ENCODE assay signal across 8 cellular contexts in the genomic region with DNA sequence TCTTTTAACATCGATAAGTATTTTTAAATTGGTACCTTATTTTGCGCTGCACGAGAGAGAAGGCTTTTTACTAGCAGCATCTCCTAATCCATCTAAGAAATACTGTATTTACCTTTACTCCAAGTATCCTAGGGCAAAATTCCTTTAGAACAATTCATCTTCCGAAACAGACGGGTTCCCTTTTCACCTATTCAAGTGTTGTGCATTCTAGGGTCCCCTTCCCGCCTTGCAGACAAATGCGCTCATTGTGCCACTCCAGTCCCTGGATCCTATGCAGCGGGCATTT. TPM values are rescaled to one million over a fixed set of nuclear protein-coding genes. Genes with fewer than 3 reads are reported as not detected.
DNase-seq lines count a peak whose midpoint lies in the region; ATAC-seq and FAIRE-seq lines count a peak whose summit lies in the region.

No MANE protein-coding gene starts in this region.

- H3K4me3 ChIP-seq in iPS-11a (ENCODE audit: low read depth, low read length) = peak overlapping the region; percentile 84
- H3K4me3 ChIP-seq in small intestine (ENCODE audit: low read depth in 1 of 2, low read length in 2 of 2) = peak overlapping the region in 1 of 2 donors; percentile 87

- H3K27me3 Mint-ChIP-seq in activated CD4-positive, alpha-beta memory T cell treated with anti-CD3 and anti-CD28 coated beads, Interleukin-2, amount 10 ng/mL, durations not matched to agents 7 days and 5 days = no peaks in the 10 kb centered on the region
- H3K27me3 Mint-ChIP-seq in stimulated activated naive CD8-positive, alpha-beta T cell treated with anti-CD3 and anti-CD28 coated beads, Interleukin-15, amount 100 ng/mL, for 72 hours = peaks cover 7% of the 10 kb centered on the region

- CTCF ChIA-PET in activated CD4-positive, alpha-beta memory T cell treated with anti-CD3 and anti-CD28 coated beads, Interleukin-2, amount 10 ng/mL, durations not matched to agents 7 days and 5 days (lab: Charles Lee) = no interaction called here

- H3K4me1 Mint-ChIP-seq in activated CD4-positive, alpha-beta memory T cell treated with anti-CD3 and anti-CD28 coated beads, Interleukin-2, amount 10 ng/mL, durations not matched to agents 7 days and 5 days = peaks cover 34% of the 10 kb centered on the region
- H3K4me1 Mint-ChIP-seq in stimulated activated naive CD8-positive, alpha-beta T cell treated with anti-CD3 and anti-CD28 coated beads, Interleukin-15, amount 100 ng/mL, for 72 hours = peaks cover 39% of the 10 kb centered on the region

- H3K4me3 Mint-ChIP-seq in activated CD4-positive, alpha-beta memory T cell treated with anti-CD3 and anti-CD28 coated beads, Interleukin-2, amount 10 ng/mL, durations not matched to agents 7 days and 5 days = peak overlapping the region; percentile 78
- peak overlapping the region; percentile 75 to 88 for H3K4me3 Mint-ChIP-seq in stimulated activated naive CD8-positive, alpha-beta T cell treated with anti-CD3 and anti-CD28 coated beads, Interleukin-15, amount 100 ng/mL, for 72 hours

- no peak for FAIRE-seq in small intestine (lab: Jason Lieb, UNC)

- H3K4me1 ChIP-seq in small intestine (ENCODE audit: control insufficient read depth in 2 of 2, insufficient read depth in 1 of 2, low read depth in 1 of 2, low read length in 1 of 2) = peaks cover 0 to 7% of the 10 kb centered on the region in 2 donors

- POLR2A ChIA-PET in activated CD4-positive, alpha-beta memory T cell treated with anti-CD3 and anti-CD28 coated beads, Interleukin-2, amount 10 ng/mL, durations not matched to agents 7 days and 5 days (lab: Charles Lee) = interaction anchor here (0.9 kb wide), 1 partner anchor 582 kb away, joined by 3 read pairs; no protein-coding TSS in a partner anchor

- H3K9me3 ChIP-seq in small intestine (ENCODE audit: control insufficient read depth, low read depth) = no peaks in the 10 kb centered on the region

- WGBS in small intestine, 3 donors = 17 to 34% (median 22%) methylated on average over 8 of the region's 8 CpGs

- peaks cover 11% of the 10 kb centered on the region for H3K36me3 Mint-ChIP-seq in activated CD4-positive, alpha-beta memory T cell treated with anti-CD3 and anti-CD28 coated beads, Interleukin-2, amount 10 ng/mL, durations not matched to agents 7 days and 5 days (ENCODE audit: low read depth)

- ATAC-seq in stimulated activated naive CD8-positive, alpha-beta T cell treated with anti-CD3 and anti-CD28 coated beads, Interleukin-15, amount 100 ng/mL, for 72 hours = no peak
- no peak for ATAC-seq in left lobe of liver

- H3K9me3 Mint-ChIP-seq in activated CD4-positive, alpha-beta memory T cell treated with anti-CD3 and anti-CD28 coated beads, Interleukin-2, amount 10 ng/mL, durations not matched to agents 7 days and 5 days = no peaks in the 10 kb centered on the region
- H3K9me3 Mint-ChIP-seq in stimulated activated naive CD8-positive, alpha-beta T cell treated with anti-CD3 and anti-CD28 coated beads, Interleukin-15, amount 100 ng/mL, for 72 hours = no peaks in the 10 kb centered on the region

- peak; percentile 62 for DNase-seq in NCI-H510A (lab: John Stamatoyannopoulos, UW)
- no peak for DNase-seq in NCI-H510A treated with DMSO at 0.1 percent for 48 hours (lab: John Stamatoyannopoulos, UW)
- DNase-seq in activated CD4-positive, alpha-beta memory T cell treated with anti-CD3 and anti-CD28 coated beads, Interleukin-2, amount 10 ng/mL, durations not matched to agents 7 days and 5 days = no peak
- DNase-seq in stimulated activated naive CD8-positive, alpha-beta T cell treated with anti-CD3 and anti-CD28 coated beads, Interleukin-15, amount 100 ng/mL, for 72 hours = no peak
- no peak for DNase-seq in left lobe of liver (ENCODE audit: low spot score)
- no peak for DNase-seq in activated CD4-positive, CD25-positive, alpha-beta regulatory T cell (lab: John Stamatoyannopoulos, UW)
- DNase-seq in small intestine = no peak

- H3K27ac ChIP-seq in small intestine (ENCODE audit: low read depth in 1 of 2, low read length in 1 of 2) = peak overlapping the region in 1 of 2 donors; percentile 100

- H3K27ac Mint-ChIP-seq in activated CD4-positive, alpha-beta memory T cell treated with anti-CD3 and anti-CD28 coated beads, Interleukin-2, amount 10 ng/mL, durations not matched to agents 7 days and 5 days = peak overlapping the region; percentile 37
- peak overlapping the region; percentile 41 to 82 for H3K27ac Mint-ChIP-seq in stimulated activated naive CD8-positive, alpha-beta T cell treated with anti-CD3 and anti-CD28 coated beads, Interleukin-15, amount 100 ng/mL, for 72 hours

- H3K36me3 ChIP-seq in small intestine (ENCODE audit: control insufficient read depth in 2 of 2, insufficient read depth in 2 of 2, low read length in 2 of 2) = no peaks in the 10 kb centered on the region

- H3K27me3 ChIP-seq in small intestine (ENCODE audit: control insufficient read depth in 2 of 2, insufficient read depth in 2 of 2, low read length in 2 of 2) = no peaks in the 10 kb centered on the region

RNA-seq across cellular contexts. Expression of a gene that starts 0.7 kb away (rescaled TPM):
- total RNA-seq in activated CD4-positive, alpha-beta memory T cell treated with anti-CD3 and anti-CD28 coated beads, Interleukin-2, amount 10 ng/mL, durations not matched to agents 7 days and 5 days = 10 to 100 TPM; 38.3 to 39.7 TPM
- 12.2 TPM for total RNA-seq in left lobe of liver
- 10 to 100 TPM in 2 of 3 donors, 1 to 10 TPM in 1; 6.8 to 10.1 (median 10.1) TPM for polyA plus RNA-seq in small intestine
